8 cellular contexts compared by ENCODE assay signal in genomic region chr11:71928739-71929443, GRCh38. TPM values are rescaled to one million over a fixed set of nuclear protein-coding genes. Genes with fewer than 3 reads are reported as not detected.
DNase-seq lines count a peak whose midpoint lies in the region; ATAC-seq and TF ChIP-seq lines count a peak whose summit lies in the region.

TSS of gene RNF121 (plus strand) at chr11:71929046. CDS start at chr11:71929062, 16 bp downstream.

- H3K4me3 ChIP-seq in right atrium auricular region (peak within 1 kb of the TSS; percentile 77 to 90), vagina (peak within 1 kb of the TSS; percentile 74 to 93)

- intact Hi-C loops in vagina (cut with DNase I): no loop called here

- H3K9me3 ChIP-seq in T-helper 17 cell (ENCODE audit: control insufficient read depth, low read length, poor library complexity, severe bottlenecking) (no peaks in the 10 kb centered on the region), right atrium auricular region (no peaks in the 10 kb centered on the region), vagina (no peaks in the 10 kb centered on the region)

- H3K4me3 Mint-ChIP-seq in T-helper 17 cell: peak within 1 kb of the TSS; percentile 99

- TF ChIP-seq POLR2A in vagina (IDR thresholded peaks at IDR 0.05): peak in 1 of 2 donors; percentile 19

- H3K27ac ChIP-seq in angular gyrus (ENCODE audit: low read depth, low read length) (peak within 1 kb of the TSS; percentile 68), right atrium auricular region (peak within 1 kb of the TSS; percentile 83 to 92), vagina (peak within 1 kb of the TSS; percentile 90)

- peaks cover 6% of the 10 kb centered on the region for H3K36me3 Mint-ChIP-seq in T-helper 17 cell (ENCODE audit: low read depth)

- H3K4me1 ChIP-seq in right atrium auricular region: peaks cover 0 to 47% of the 10 kb centered on the region in 2 donors
- peaks cover 37% of the 10 kb centered on the region for H3K4me1 ChIP-seq in vagina

- H3K36me3 ChIP-seq in right atrium auricular region: no peaks in the 10 kb centered on the region
- peaks cover 0 to 6% of the 10 kb centered on the region in 2 donors for H3K36me3 ChIP-seq in vagina

- peaks cover 54% of the 10 kb centered on the region for H3K4me1 Mint-ChIP-seq in T-helper 17 cell

- DNase-seq in GM13977 (ENCODE audit: low spot score) (peak; percentile 90), NCI-H1694 treated with DMSO at 0.1 percent for 48 hours (lab: John Stamatoyannopoulos, UW) (peak; percentile 94), T-helper 17 cell (peak; percentile 93 to 94 (median 94)), right atrium auricular region (ENCODE audit: low spot score) (peak; percentile 98), pulmonary artery endothelial cell (ENCODE audit: low read depth, low spot score) (peak; percentile 84), vagina (ENCODE audit: extremely low spot score in 2 of 2) (peak; percentile 96)

- in situ Hi-C loops in GM13977 (cut with MboI; ENCODE audit: low pct_unique_long_range_greater_than_20kb, low sequenced_read_pairs, unreplicated experiment): no loop called here

- peak; percentile 84 for ATAC-seq in HG02885 (IDR thresholded peaks at IDR 0.05; ENCODE audit: poor library complexity, unreplicated experiment)
- peak; percentile 93 for ATAC-seq in T-helper 17 cell

- TF ChIP-seq CTCF in GM13977 (IDR thresholded peaks at IDR 0.05; ENCODE audit: extremely low read depth, insufficient read depth, missing control alignments): no peak
- no peak for TF ChIP-seq CTCF in right atrium auricular region (IDR thresholded peaks at IDR 0.05)
- TF ChIP-seq CTCF in vagina (IDR thresholded peaks at IDR 0.05): no peak

- H3K27me3 ChIP-seq in right atrium auricular region (no peaks in the 10 kb centered on the region), vagina (no peaks in the 10 kb centered on the region)

- H3K27me3 Mint-ChIP-seq in T-helper 17 cell: no peaks in the 10 kb centered on the region

- peak within 1 kb of the TSS; percentile 99 for H3K27ac Mint-ChIP-seq in T-helper 17 cell

RNA-seq across cellular contexts. Expression of gene RNF121, which starts in this region (rescaled TPM):
- total RNA-seq in T-helper 17 cell: 10 to 100 TPM; 15.7 to 23.4 TPM
- total RNA-seq in right atrium auricular region: 10 to 100 TPM; 21.6 to 25.8 TPM
- 86.8 and 101 TPM in 2 replicates for total RNA-seq in pulmonary artery endothelial cell
- total RNA-seq in vagina: 21.1 TPM

Comparison
In these comparisons a context has a peak if more than half of its experiments do, and no peak if none do; other contexts are left out.
1. Peak in every context shown above with its lines: DNase-seq, ATAC-seq, H3K4me3 ChIP-seq and H3K27ac ChIP-seq.